ENCODE assay signal across 8 cellular contexts in genomic region chr2:28717339-28717758, GRCh38. TPM values are rescaled to one million over a fixed set of nuclear protein-coding genes. Genes with fewer than 3 reads are reported as not detected.
DNase-seq lines count a peak whose midpoint lies in the region; ATAC-seq, FAIRE-seq and TF ChIP-seq lines count a peak whose summit lies in the region.

No MANE protein-coding gene starts in this region.

- no peaks in the 10 kb centered on the region for H3K9me3 ChIP-seq in CD8-positive, alpha-beta memory T cell (ENCODE audit: low read length)

- H3K27me3 ChIP-seq in CD8-positive, alpha-beta memory T cell (ENCODE audit: insufficient read depth, low read length, poor library complexity, severe bottlenecking), result no peaks in the 10 kb centered on the region

- peaks cover 5% of the 10 kb centered on the region for H3K9me3 Mint-ChIP-seq in neural crest cell
- H3K9me3 Mint-ChIP-seq in activated CD4-positive, alpha-beta memory T cell treated with anti-CD3 and anti-CD28 coated beads for 36 hours, result no peaks in the 10 kb centered on the region
- no peaks in the 10 kb centered on the region for H3K9me3 Mint-ChIP-seq in CD8-positive, alpha-beta memory T cell

- POLR2A ChIA-PET in activated CD4-positive, alpha-beta memory T cell treated with anti-CD3 and anti-CD28 coated beads for 36 hours (lab: Charles Lee), result no interaction called here
- POLR2A ChIA-PET in CD8-positive, alpha-beta memory T cell (lab: Charles Lee), result no interaction called here

- no peak overlapping the region for H3K4me3 ChIP-seq in CD8-positive, alpha-beta memory T cell (ENCODE audit: low read length)

- H3K27ac Mint-ChIP-seq in neural crest cell (ENCODE audit: unreplicated experiment), result peak overlapping the region; percentile 69
- H3K27ac Mint-ChIP-seq in activated CD4-positive, alpha-beta memory T cell treated with anti-CD3 and anti-CD28 coated beads for 36 hours, result no peak overlapping the region
- peak overlapping the region in 1 of 8 donors; percentile 68 for H3K27ac Mint-ChIP-seq in CD8-positive, alpha-beta memory T cell

- H3K4me1 Mint-ChIP-seq in neural crest cell, result peaks cover 22% of the 10 kb centered on the region
- peaks cover 10% of the 10 kb centered on the region for H3K4me1 Mint-ChIP-seq in activated CD4-positive, alpha-beta memory T cell treated with anti-CD3 and anti-CD28 coated beads for 36 hours (ENCODE audit: low read depth)
- no peaks in the 10 kb centered on the region for H3K4me1 Mint-ChIP-seq in CD8-positive, alpha-beta memory T cell

- H3K36me3 ChIP-seq in CD8-positive, alpha-beta memory T cell (ENCODE audit: insufficient read depth, low read length), result no peaks in the 10 kb centered on the region

- no peak for ATAC-seq in GM18909 (IDR thresholded peaks at IDR 0.05; ENCODE audit: poor library complexity, unreplicated experiment)

- peak; percentile 82 for FAIRE-seq in RCC 7860 (lab: Jason Lieb, UNC)

- no peaks in the 10 kb centered on the region for H3K36me3 Mint-ChIP-seq in neural crest cell (ENCODE audit: low read depth)
- no peaks in the 10 kb centered on the region for H3K36me3 Mint-ChIP-seq in activated CD4-positive, alpha-beta memory T cell treated with anti-CD3 and anti-CD28 coated beads for 36 hours
- H3K36me3 Mint-ChIP-seq in CD8-positive, alpha-beta memory T cell, result no peaks in the 10 kb centered on the region

- no peak overlapping the region for H3K4me3 Mint-ChIP-seq in neural crest cell
- H3K4me3 Mint-ChIP-seq in activated CD4-positive, alpha-beta memory T cell treated with anti-CD3 and anti-CD28 coated beads for 36 hours, result no peak overlapping the region
- H3K4me3 Mint-ChIP-seq in CD8-positive, alpha-beta memory T cell, result no peak overlapping the region

- DNase-seq in ELR (ENCODE audit: low read depth) (peak; percentile 74), RCC 7860 (ENCODE audit: low spot score) (peak; percentile 92), fibroblast of gingiva (ENCODE audit: low read depth) (peak; percentile 87), neural crest cell (ENCODE audit: low read depth, low spot score) (no peak), OCI-M2 (lab: John Stamatoyannopoulos, UW; ENCODE audit: unreplicated experiment) (no peak)
- DNase-seq in activated CD4-positive, alpha-beta memory T cell treated with anti-CD3 and anti-CD28 coated beads for 36 hours, result no peak
- no peak for DNase-seq in CD8-positive, alpha-beta memory T cell

- intact Hi-C loops in activated CD4-positive, alpha-beta memory T cell treated with anti-CD3 and anti-CD28 coated beads for 36 hours (cut with micrococcal nuclease), result no loop called here

- no peak overlapping the region for H3K27ac ChIP-seq in CD8-positive, alpha-beta memory T cell (ENCODE audit: low read depth, low read length)

- CTCF ChIA-PET in activated CD4-positive, alpha-beta memory T cell treated with anti-CD3 and anti-CD28 coated beads for 36 hours (lab: Charles Lee), result interaction anchor here (0.8 kb wide), 1 partner anchor 123 kb away, joined by 3 read pairs; no protein-coding TSS in a partner anchor
- CTCF ChIA-PET in CD8-positive, alpha-beta memory T cell (lab: Charles Lee), result interaction anchor here (1.3 kb wide), 1 partner anchor 123 kb away, joined by 3 read pairs; no protein-coding TSS in a partner anchor

- H3K27me3 Mint-ChIP-seq in neural crest cell (ENCODE audit: low read depth), result no peaks in the 10 kb centered on the region
- H3K27me3 Mint-ChIP-seq in activated CD4-positive, alpha-beta memory T cell treated with anti-CD3 and anti-CD28 coated beads for 36 hours, result no peaks in the 10 kb centered on the region
- peaks cover 4 to 9% of the 10 kb centered on the region in 2 donors for H3K27me3 Mint-ChIP-seq in CD8-positive, alpha-beta memory T cell

- H3K4me1 ChIP-seq in CD8-positive, alpha-beta memory T cell (ENCODE audit: insufficient read depth, low read length), result no peaks in the 10 kb centered on the region

- TF ChIP-seq CTCF in neural crest cell (conservative IDR thresholded peaks at IDR 0.05), result no peak

RNA-seq across cellular contexts. Expression of gene PPP1CB, which starts 34.3 kb away (rescaled TPM):
- total RNA-seq in neural crest cell, result 163 and 176 TPM in 2 replicates
- 100 to 1,000 TPM; 238 to 256 TPM for total RNA-seq in activated CD4-positive, alpha-beta memory T cell treated with anti-CD3 and anti-CD28 coated beads for 36 hours
- total RNA-seq in CD8-positive, alpha-beta memory T cell, result 100 to 1,000 TPM; 208 to 214 TPM
- 95.4 TPM for polyA plus RNA-seq in CD8-positive, alpha-beta memory T cell

Comparison
In these comparisons a context has a peak if more than half of its experiments do, and no peak if none do; other contexts are left out.
1. DNase-seq: peak in ELR (single experiment), RCC 7860 (single experiment) and fibroblast of gingiva (single experiment); none in neural crest cell (single experiment), activated CD4-positive, alpha-beta memory T cell treated with anti-CD3 and anti-CD28 coated beads for 36 hours (single experiment), CD8-positive, alpha-beta memory T cell (0 of 5) and OCI-M2 (single experiment).